ENCODE assay signal across 19 cellular contexts in the genomic region with DNA sequence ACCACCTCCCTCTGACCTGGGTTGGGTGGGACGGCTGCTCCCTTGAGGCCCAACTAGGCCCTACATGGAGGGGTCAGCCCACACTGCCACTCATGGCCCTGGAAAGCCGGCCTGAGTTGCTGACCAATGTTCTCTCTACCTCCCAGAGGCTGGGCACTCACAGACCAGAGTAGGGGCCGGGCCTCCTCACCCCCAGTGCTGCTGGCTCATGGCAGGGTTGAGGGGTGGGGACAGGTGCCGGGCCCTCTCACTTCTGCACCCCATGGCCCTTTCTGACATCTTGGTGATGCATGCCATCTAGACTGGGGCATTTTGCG. TPM values are rescaled to one million over a fixed set of nuclear protein-coding genes. Genes with fewer than 3 reads are reported as not detected.
DNase-seq lines count a peak whose midpoint lies in the region; ATAC-seq and TF ChIP-seq lines count a peak whose summit lies in the region.
"Had no signal": no experiment of that assay in that cellular context is flagged by ENCODE, and none has a peak within 500 bp of the region (broad histone marks: within the 10 kb centered on the region; RNA-seq: fewer than 3 reads in every experiment).

No MANE protein-coding gene starts in this region.

- H3K27me3 ChIP-seq in Loucy (ENCODE audit: insufficient read depth, low read length, poor library complexity, severe bottlenecking) = no peaks in the 10 kb centered on the region
- H3K27me3 ChIP-seq: esophagus muscularis mucosa, tibial artery had no signal

- no peak overlapping the region for H2AFZ ChIP-seq in Loucy (ENCODE audit: low read length)

- no peaks in the 10 kb centered on the region; the same call in 1 of the 2 replicates for H3F3A ChIP-seq in Loucy (ENCODE audit: low read depth)

- ATAC-seq in activated T-cell treated with anti-CD3 and anti-CD28 coated beads, Interleukin-2, amount 50 U/mL, for 72 hours (replicated peaks in 1 of 2) = no peak
- ATAC-seq in central memory CD8-positive, alpha-beta T cell (replicated peaks; ENCODE audit: extremely low read depth, poor library complexity, severe bottlenecking) = no peak
- ATAC-seq: psoas muscle had no signal

- no peaks in the 10 kb centered on the region for H3K36me3 ChIP-seq in Loucy (ENCODE audit: insufficient read depth, low read length)
- H3K36me3 ChIP-seq: esophagus muscularis mucosa, tibial artery had no signal

- H3K36me3 Mint-ChIP-seq in activated T-cell treated with anti-CD3 and anti-CD28 coated beads, Interleukin-2, amount 50 U/mL, for 72 hours (ENCODE audit: insufficient read depth in 2 of 2) = peaks cover 9 to 18% of the 10 kb centered on the region in 2 donors
- H3K36me3 Mint-ChIP-seq in central memory CD8-positive, alpha-beta T cell (ENCODE audit: insufficient read depth) = peaks cover 14% of the 10 kb centered on the region

- peaks cover 97% of the 10 kb centered on the region for H3K79me2 ChIP-seq in Loucy (ENCODE audit: insufficient read depth, low read length)

- intact Hi-C loops in posterior vena cava (cut with DNase I) = no loop called here

- H3K4me1 Mint-ChIP-seq in activated T-cell treated with anti-CD3 and anti-CD28 coated beads, Interleukin-2, amount 50 U/mL, for 72 hours (ENCODE audit: low read depth) = peaks cover 94% of the 10 kb centered on the region
- peaks cover 90% of the 10 kb centered on the region for H3K4me1 Mint-ChIP-seq in central memory CD8-positive, alpha-beta T cell

- no peaks in the 10 kb centered on the region for H3K9me2 ChIP-seq in Loucy (replicated peaks; ENCODE audit: low read depth, low read length)
- H3K9me2 ChIP-seq: SK-N-SH had no signal

- no peaks in the 10 kb centered on the region for H3K9me3 ChIP-seq in Loucy (ENCODE audit: insufficient read depth, low read depth, low read length)
- H3K9me3 ChIP-seq: esophagus muscularis mucosa, psoas muscle, SK-N-SH, tibial artery had no signal

- H3K4me1 ChIP-seq in Loucy (ENCODE audit: insufficient read depth, low read length, poor library complexity, severe bottlenecking) = peaks cover 86% of the 10 kb centered on the region
- H3K4me1 ChIP-seq: psoas muscle, tibial artery had no signal

- no peak for DNase-seq in activated T-cell treated with anti-CD3 and anti-CD28 coated beads, Interleukin-2, amount 50 U/mL, for 72 hours
- no peak for DNase-seq in activated T-cell treated with anti-CD3 and anti-CD28 coated beads, Interleukin-2, amount 50 U/mL, for 1 hour
- no peak for DNase-seq in central memory CD8-positive, alpha-beta T cell (ENCODE audit: low spot score in 2 of 2)
- DNase-seq in posterior vena cava (ENCODE audit: low spot score) (peak; percentile 79), UCSD-AML1 (lab: John Stamatoyannopoulos, UW; ENCODE audit: unreplicated experiment) (no peak), hippocampal formation (lab: John Stamatoyannopoulos, UW) (no peak), activated gamma-delta T cell treated with Interleukin-2 at 50 U/mL for 16 hours (no peak)
- DNase-seq: ACHN; activated CD8-positive, alpha-beta memory T cell treated with anti-CD3 and anti-CD28 coated beads, Interleukin-2, amount 50 U/mL, for 48 hours; dermis blood vessel endothelial cell; head of caudate nucleus; KG1; NCI-H1417 treated with DMSO at 0.1 percent for 48 hours; NCI-H226; SK-N-SH; tibial artery had no signal

- TF ChIP-seq CTCF in Loucy (conservative IDR thresholded peaks at IDR 0.05; ENCODE audit: low read length) = no peak

- no peak overlapping the region for H3K4me3 ChIP-seq in Loucy (ENCODE audit: low read length, poor library complexity, severe bottlenecking)
- H3K4me3 ChIP-seq: esophagus muscularis mucosa, psoas muscle, tibial artery had no signal

- H3K4me3 Mint-ChIP-seq in activated T-cell treated with anti-CD3 and anti-CD28 coated beads, Interleukin-2, amount 50 U/mL, for 72 hours = peak overlapping the region; percentile 18 to 99
- H3K4me3 Mint-ChIP-seq in central memory CD8-positive, alpha-beta T cell = peak overlapping the region; percentile 96

- no peak overlapping the region for H3K27ac Mint-ChIP-seq in activated T-cell treated with anti-CD3 and anti-CD28 coated beads, Interleukin-2, amount 50 U/mL, for 72 hours
- H3K27ac Mint-ChIP-seq in central memory CD8-positive, alpha-beta T cell (ENCODE audit: low read depth) = peak overlapping the region; percentile 97

- peak overlapping the region; percentile 99 for H3K4me2 ChIP-seq in Loucy (ENCODE audit: low read depth, low read length, poor library complexity, severe bottlenecking)
- H3K4me2 ChIP-seq: SK-N-SH had no signal

- H3K27me3 Mint-ChIP-seq in activated T-cell treated with anti-CD3 and anti-CD28 coated beads, Interleukin-2, amount 50 U/mL, for 72 hours (ENCODE audit: low read depth) = no peaks in the 10 kb centered on the region
- no peaks in the 10 kb centered on the region for H3K27me3 Mint-ChIP-seq in central memory CD8-positive, alpha-beta T cell

- H3K9ac ChIP-seq in Loucy (ENCODE audit: low read depth, low read length, poor library complexity, severe bottlenecking) = peak overlapping the region; percentile 86
- H3K9ac ChIP-seq: SK-N-SH had no signal

- H4K20me1 ChIP-seq in Loucy (ENCODE audit: insufficient read depth, low read length, poor library complexity, severe bottlenecking) = peaks cover 4% of the 10 kb centered on the region

- H3K9me3 Mint-ChIP-seq in activated T-cell treated with anti-CD3 and anti-CD28 coated beads, Interleukin-2, amount 50 U/mL, for 72 hours = peaks cover 0 to 2% of the 10 kb centered on the region in 2 donors
- no peaks in the 10 kb centered on the region for H3K9me3 Mint-ChIP-seq in central memory CD8-positive, alpha-beta T cell

RNA-seq across cellular contexts. Expression of a gene that starts 9.7 kb away (rescaled TPM):
- total RNA-seq in activated T-cell treated with anti-CD3 and anti-CD28 coated beads, Interleukin-2, amount 50 U/mL, for 72 hours = 10 to 100 TPM; 67.5 to 97.1 TPM
- 10 to 100 TPM; 31.3 to 50.2 TPM for total RNA-seq in posterior vena cava
